ENCODE assay signal across 1 cellular context in the genomic region with DNA sequence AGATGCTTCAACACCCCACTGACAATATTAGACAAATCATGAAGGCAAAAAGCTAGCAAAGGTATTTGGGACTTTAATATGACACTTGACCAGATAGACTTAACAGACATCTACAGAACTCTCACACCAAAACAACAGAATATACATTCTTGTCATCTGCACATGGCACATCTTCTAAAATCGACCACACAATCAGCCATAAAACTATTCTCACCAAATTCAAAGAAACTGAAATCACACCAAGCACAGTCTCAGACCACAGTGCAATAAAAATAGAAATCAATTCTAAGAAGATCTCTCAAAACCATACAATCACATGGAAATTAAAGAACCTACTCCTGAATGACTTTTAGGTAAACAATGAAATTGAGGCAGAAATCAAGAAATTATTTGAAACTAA.
TF ChIP-seq lines count a peak whose summit lies in the region.

No MANE protein-coding gene starts in this region.

TF ChIP-seq in GM12878, 131 proteins besides CTCF, POLR2A, EP300 and RAD21:
- TF ChIP-seq JUND (IDR thresholded peaks at IDR 0.05; ENCODE audit: low read depth, low read length) (no peak), MEF2B (IDR thresholded peaks at IDR 0.05; ENCODE audit: partially characterized antibody, poor library complexity, severe bottlenecking) (peak; percentile 36), IKZF2 (IDR thresholded peaks at IDR 0.05) (no peak), NBN (IDR thresholded peaks at IDR 0.05) (no peak), MTA2 (IDR thresholded peaks at IDR 0.05; ENCODE audit: low read depth) (peak; percentile 31; the same call in 1 of the 2 replicates), EED (IDR thresholded peaks at IDR 0.05; ENCODE audit: low read depth) (no peak), MYC (IDR thresholded peaks at IDR 0.05; ENCODE audit: insufficient read depth, insufficient read length, insufficient replicate concordance, low read length, severe bottlenecking) (no peak), NFXL1 (IDR thresholded peaks at IDR 0.05; ENCODE audit: borderline replicate concordance) (no peak), SREBF1 (IDR thresholded peaks at IDR 0.05; ENCODE audit: low read length) (no peak), SP1 (IDR thresholded peaks at IDR 0.05; ENCODE audit: low read depth, low read length) (no peak), YBX1 (IDR thresholded peaks at IDR 0.05) (no peak), RB1 (IDR thresholded peaks at IDR 0.05; ENCODE audit: borderline replicate concordance) (no peak), GABPA (IDR thresholded peaks at IDR 0.05; ENCODE audit: low read depth) (no peak)
- TF ChIP-seq, protein P1, sequence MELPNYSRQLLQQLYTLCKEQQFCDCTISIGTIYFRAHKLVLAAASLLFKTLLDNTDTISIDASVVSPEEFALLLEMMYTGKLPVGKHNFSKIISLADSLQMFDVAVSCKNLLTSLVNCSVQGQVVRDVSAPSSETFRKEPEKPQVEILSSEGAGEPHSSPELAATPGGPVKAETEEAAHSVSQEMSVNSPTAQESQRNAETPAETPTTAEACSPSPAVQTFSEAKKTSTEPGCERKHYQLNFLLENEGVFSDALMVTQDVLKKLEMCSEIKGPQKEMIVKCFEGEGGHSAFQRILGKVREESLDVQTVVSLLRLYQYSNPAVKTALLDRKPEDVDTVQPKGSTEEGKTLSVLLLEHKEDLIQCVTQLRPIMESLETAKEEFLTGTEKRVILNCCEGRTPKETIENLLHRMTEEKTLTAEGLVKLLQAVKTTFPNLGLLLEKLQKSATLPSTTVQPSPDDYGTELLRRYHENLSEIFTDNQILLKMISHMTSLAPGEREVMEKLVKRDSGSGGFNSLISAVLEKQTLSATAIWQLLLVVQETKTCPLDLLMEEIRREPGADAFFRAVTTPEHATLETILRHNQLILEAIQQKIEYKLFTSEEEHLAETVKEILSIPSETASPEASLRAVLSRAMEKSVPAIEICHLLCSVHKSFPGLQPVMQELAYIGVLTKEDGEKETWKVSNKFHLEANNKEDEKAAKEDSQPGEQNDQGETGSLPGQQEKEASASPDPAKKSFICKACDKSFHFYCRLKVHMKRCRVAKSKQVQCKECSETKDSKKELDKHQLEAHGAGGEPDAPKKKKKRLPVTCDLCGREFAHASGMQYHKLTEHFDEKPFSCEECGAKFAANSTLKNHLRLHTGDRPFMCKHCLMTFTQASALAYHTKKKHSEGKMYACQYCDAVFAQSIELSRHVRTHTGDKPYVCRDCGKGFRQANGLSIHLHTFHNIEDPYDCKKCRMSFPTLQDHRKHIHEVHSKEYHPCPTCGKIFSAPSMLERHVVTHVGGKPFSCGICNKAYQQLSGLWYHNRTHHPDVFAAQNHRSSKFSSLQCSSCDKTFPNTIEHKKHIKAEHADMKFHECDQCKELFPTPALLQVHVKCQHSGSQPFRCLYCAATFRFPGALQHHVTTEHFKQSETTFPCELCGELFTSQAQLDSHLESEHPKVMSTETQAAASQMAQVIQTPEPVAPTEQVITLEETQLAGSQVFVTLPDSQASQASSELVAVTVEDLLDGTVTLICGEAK (IDR thresholded peaks at IDR 0.05; ENCODE audit: borderline replicate concordance) = no peak
- TF ChIP-seq, protein P2, sequence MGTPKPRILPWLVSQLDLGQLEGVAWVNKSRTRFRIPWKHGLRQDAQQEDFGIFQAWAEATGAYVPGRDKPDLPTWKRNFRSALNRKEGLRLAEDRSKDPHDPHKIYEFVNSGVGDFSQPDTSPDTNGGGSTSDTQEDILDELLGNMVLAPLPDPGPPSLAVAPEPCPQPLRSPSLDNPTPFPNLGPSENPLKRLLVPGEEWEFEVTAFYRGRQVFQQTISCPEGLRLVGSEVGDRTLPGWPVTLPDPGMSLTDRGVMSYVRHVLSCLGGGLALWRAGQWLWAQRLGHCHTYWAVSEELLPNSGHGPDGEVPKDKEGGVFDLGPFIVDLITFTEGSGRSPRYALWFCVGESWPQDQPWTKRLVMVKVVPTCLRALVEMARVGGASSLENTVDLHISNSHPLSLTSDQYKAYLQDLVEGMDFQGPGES (IDR thresholded peaks at IDR 0.05) = no peak
- TF ChIP-seq, protein P3, sequence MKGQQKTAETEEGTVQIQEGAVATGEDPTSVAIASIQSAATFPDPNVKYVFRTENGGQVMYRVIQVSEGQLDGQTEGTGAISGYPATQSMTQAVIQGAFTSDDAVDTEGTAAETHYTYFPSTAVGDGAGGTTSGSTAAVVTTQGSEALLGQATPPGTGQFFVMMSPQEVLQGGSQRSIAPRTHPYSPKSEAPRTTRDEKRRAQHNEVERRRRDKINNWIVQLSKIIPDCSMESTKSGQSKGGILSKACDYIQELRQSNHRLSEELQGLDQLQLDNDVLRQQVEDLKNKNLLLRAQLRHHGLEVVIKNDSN (IDR thresholded peaks at IDR 0.05; ENCODE audit: borderline replicate concordance, extremely low read length, insufficient read depth, low read depth, low read length) = no peak
- TF ChIP-seq, protein P4, sequence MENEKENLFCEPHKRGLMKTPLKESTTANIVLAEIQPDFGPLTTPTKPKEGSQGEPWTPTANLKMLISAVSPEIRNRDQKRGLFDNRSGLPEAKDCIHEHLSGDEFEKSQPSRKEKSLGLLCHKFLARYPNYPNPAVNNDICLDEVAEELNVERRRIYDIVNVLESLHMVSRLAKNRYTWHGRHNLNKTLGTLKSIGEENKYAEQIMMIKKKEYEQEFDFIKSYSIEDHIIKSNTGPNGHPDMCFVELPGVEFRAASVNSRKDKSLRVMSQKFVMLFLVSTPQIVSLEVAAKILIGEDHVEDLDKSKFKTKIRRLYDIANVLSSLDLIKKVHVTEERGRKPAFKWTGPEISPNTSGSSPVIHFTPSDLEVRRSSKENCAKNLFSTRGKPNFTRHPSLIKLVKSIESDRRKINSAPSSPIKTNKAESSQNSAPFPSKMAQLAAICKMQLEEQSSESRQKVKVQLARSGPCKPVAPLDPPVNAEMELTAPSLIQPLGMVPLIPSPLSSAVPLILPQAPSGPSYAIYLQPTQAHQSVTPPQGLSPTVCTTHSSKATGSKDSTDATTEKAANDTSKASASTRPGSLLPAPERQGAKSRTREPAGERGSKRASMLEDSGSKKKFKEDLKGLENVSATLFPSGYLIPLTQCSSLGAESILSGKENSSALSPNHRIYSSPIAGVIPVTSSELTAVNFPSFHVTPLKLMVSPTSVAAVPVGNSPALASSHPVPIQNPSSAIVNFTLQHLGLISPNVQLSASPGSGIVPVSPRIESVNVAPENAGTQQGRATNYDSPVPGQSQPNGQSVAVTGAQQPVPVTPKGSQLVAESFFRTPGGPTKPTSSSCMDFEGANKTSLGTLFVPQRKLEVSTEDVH (IDR thresholded peaks at IDR 0.05; ENCODE audit: low read depth, partially characterized antibody) = no peak
- TF ChIP-seq, protein P5, sequence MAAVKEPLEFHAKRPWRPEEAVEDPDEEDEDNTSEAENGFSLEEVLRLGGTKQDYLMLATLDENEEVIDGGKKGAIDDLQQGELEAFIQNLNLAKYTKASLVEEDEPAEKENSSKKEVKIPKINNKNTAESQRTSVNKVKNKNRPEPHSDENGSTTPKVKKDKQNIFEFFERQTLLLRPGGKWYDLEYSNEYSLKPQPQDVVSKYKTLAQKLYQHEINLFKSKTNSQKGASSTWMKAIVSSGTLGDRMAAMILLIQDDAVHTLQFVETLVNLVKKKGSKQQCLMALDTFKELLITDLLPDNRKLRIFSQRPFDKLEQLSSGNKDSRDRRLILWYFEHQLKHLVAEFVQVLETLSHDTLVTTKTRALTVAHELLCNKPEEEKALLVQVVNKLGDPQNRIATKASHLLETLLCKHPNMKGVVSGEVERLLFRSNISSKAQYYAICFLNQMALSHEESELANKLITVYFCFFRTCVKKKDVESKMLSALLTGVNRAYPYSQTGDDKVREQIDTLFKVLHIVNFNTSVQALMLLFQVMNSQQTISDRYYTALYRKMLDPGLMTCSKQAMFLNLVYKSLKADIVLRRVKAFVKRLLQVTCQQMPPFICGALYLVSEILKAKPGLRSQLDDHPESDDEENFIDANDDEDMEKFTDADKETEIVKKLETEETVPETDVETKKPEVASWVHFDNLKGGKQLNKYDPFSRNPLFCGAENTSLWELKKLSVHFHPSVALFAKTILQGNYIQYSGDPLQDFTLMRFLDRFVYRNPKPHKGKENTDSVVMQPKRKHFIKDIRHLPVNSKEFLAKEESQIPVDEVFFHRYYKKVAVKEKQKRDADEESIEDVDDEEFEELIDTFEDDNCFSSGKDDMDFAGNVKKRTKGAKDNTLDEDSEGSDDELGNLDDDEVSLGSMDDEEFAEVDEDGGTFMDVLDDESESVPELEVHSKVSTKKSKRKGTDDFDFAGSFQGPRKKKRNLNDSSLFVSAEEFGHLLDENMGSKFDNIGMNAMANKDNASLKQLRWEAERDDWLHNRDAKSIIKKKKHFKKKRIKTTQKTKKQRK (IDR thresholded peaks at IDR 0.05; ENCODE audit: low read depth, low read length) = no peak
